ENCODE assay signal across 26 cellular contexts in genomic region chr16:55264949-55265348, GRCh38. TPM values are rescaled to one million over a fixed set of nuclear protein-coding genes. Genes with fewer than 3 reads are reported as not detected.
DNase-seq lines count a peak whose midpoint lies in the region; ATAC-seq, FAIRE-seq and TF ChIP-seq lines count a peak whose summit lies in the region.
"Had no signal": no experiment of that assay in that cellular context is flagged by ENCODE, and none has a peak within 500 bp of the region (broad histone marks: within the 10 kb centered on the region; RNA-seq: fewer than 3 reads in every experiment).

No MANE protein-coding gene starts in this region.

- H3K27ac ChIP-seq in psoas muscle = peak overlapping the region; percentile 46
- H3K27ac ChIP-seq: 22Rv1, epithelial cell of prostate, neutrophil, thyroid gland had no signal

- peak; percentile 7 for DNase-seq in DMS153 (lab: John Stamatoyannopoulos, UW)
- no peak for DNase-seq in DMS153 treated with DMSO at 0.1 percent for 48 hours (lab: John Stamatoyannopoulos, UW; ENCODE audit: unreplicated experiment)
- peak; percentile 93 for DNase-seq in MG63
- DNase-seq in bronchial epithelial cell (ENCODE audit: low read depth) = peak; percentile 18
- no peak for DNase-seq in psoas muscle
- no peak for DNase-seq in glomerular visceral epithelial cell (ENCODE audit: extremely low spot score)
- no peak for DNase-seq in erythroblast (lab: John Stamatoyannopoulos, UW)
- DNase-seq: activated B cell treated with CpG ODN at 0.5 μM for 24 hours; activated CD4-positive, alpha-beta T cell treated with anti-CD3 and anti-CD28 coated beads, Interleukin-2, amount 50 U/mL, for 4 hours; activated CD8-positive, alpha-beta memory T cell treated with anti-CD3 and anti-CD28 coated beads, Interleukin-2, amount 50 U/mL, for 4 hours; EL; NCI-H1694 treated with DMSO at 0.1 percent for 48 hours; stimulated activated CD4-positive, alpha-beta T cell treated with anti-CD3 and anti-CD28 coated beads, Interleukin-4, amount 100 ng/mL, for 1 hour; stimulated activated naive CD4-positive, alpha-beta T cell treated with Interleukin-2 at 50 U/mL for 16 hours had no signal

- H3K4me3 ChIP-seq in MG63 (no peak overlapping the region), bronchial epithelial cell (ENCODE audit: low read depth, low read length) (no peak overlapping the region), psoas muscle (no peak overlapping the region)
- H3K4me3 ChIP-seq: smooth muscle cell, thyroid gland had no signal

- 31 to 65% (median 35%) methylated on average over 7 of the region's 7 CpGs for WGBS in psoas muscle, 3 donors

- FAIRE-seq in bronchial epithelial cell (lab: Jason Lieb, UNC) = no peak
- FAIRE-seq: astrocyte, H1 had no signal

- intact Hi-C loops in psoas muscle (cut with DNase I) = no loop called here

- H3K9me3 ChIP-seq in MG63 (peaks cover 7% of the 10 kb centered on the region; the same call in 1 of the 2 replicates), psoas muscle (peaks cover 7% of the 10 kb centered on the region)
- H3K9me3 ChIP-seq: neutrophil, thyroid gland had no signal

- no peaks in the 10 kb centered on the region for H3K27me3 ChIP-seq in MG63
- H3K27me3 ChIP-seq in bronchial epithelial cell (ENCODE audit: control insufficient read depth, insufficient read depth, low read length) = no peaks in the 10 kb centered on the region
- no peaks in the 10 kb centered on the region for H3K27me3 ChIP-seq in psoas muscle (ENCODE audit: insufficient read depth in 3 of 3, low read length in 2 of 3)
- H3K27me3 ChIP-seq: neutrophil, thyroid gland had no signal

- no peaks in the 10 kb centered on the region for H3K36me3 ChIP-seq in MG63
- no peaks in the 10 kb centered on the region for H3K36me3 ChIP-seq in bronchial epithelial cell (ENCODE audit: control insufficient read depth, insufficient read depth, low read length)
- H3K36me3 ChIP-seq in psoas muscle (ENCODE audit: insufficient read depth in 1 of 2, low read depth in 1 of 2) = no peaks in the 10 kb centered on the region
- H3K36me3 ChIP-seq: neutrophil, thyroid gland had no signal

- ATAC-seq in psoas muscle (peak in 2 of 4 donors; percentile 52), GM21786 (IDR thresholded peaks at IDR 0.05; ENCODE audit: unreplicated experiment) (no peak)
- ATAC-seq: activated T-helper 17 cell treated with anti-CD3 and anti-CD28 coated beads, Interleukin-2, amount 50 U/mL, for 72 hours had no signal

- peaks cover 19% of the 10 kb centered on the region for H3K4me1 ChIP-seq in psoas muscle
- H3K4me1 ChIP-seq: thyroid gland had no signal

- TF ChIP-seq POLR2A in erythroblast (IDR thresholded peaks at IDR 0.05; ENCODE audit: low read length) = no peak

- no peak for TF ChIP-seq CTCF in bronchial epithelial cell (IDR thresholded peaks at IDR 0.05; ENCODE audit: insufficient read depth, low read length, severe bottlenecking)
- no peak for TF ChIP-seq CTCF in psoas muscle (IDR thresholded peaks at IDR 0.05)

RNA-seq across cellular contexts. Expression of gene IRX6, which starts 59.1 kb away (rescaled TPM):
- total RNA-seq in MG63 (2014; rRNA removed; shearing (Covaris generic); ENCODE audit: low replicate concordance) = 0.16 TPM in 1 of 2 replicates, not detected in the other
- total RNA-seq in bronchial epithelial cell = not detected in 2 replicates
- 1 to 10 TPM in 2 of 4 donors, under 1 TPM in 2; 0.32 to 2.1 (median 0.74) TPM for total RNA-seq in psoas muscle
- 1 to 10 TPM in 2 of 3 donors, under 1 TPM in 1; 0.46 to 6.1 (median 1.7) TPM for polyA plus RNA-seq in psoas muscle
- total RNA-seq: activated T-helper 17 cell treated with anti-CD3 and anti-CD28 coated beads, Interleukin-2, amount 50 U/mL, for 72 hours; astrocyte; lung microvascular endothelial cell; RPMI7951; smooth muscle cell had no signal
- polyA plus RNA-seq: BJ, H1, smooth muscle cell had no signal

Comparison
In these comparisons a context has a peak if more than half of its experiments do, and no peak if none do; other contexts are left out.
1. DNase-seq: peak in DMS153 (single experiment), MG63 (single experiment) and bronchial epithelial cell (single experiment); none in DMS153 treated with DMSO at 0.1 percent for 48 hours (single experiment), psoas muscle (0 of 2), glomerular visceral epithelial cell (single experiment) and erythroblast (0 of 2).